In genomic region chr1:155295942-155296267, GRCh38 we compare ENCODE assay signal across 16 cellular contexts. TPM values are rescaled to one million over a fixed set of nuclear protein-coding genes. Genes with fewer than 3 reads are reported as not detected.
"Had no signal": no experiment of that assay in that cellular context is flagged by ENCODE, and none has a peak within 500 bp of the region (broad histone marks: within the 10 kb centered on the region; RNA-seq: fewer than 3 reads in every experiment).

No MANE protein-coding gene starts in this region.

- H3K9me3 ChIP-seq: esophagus muscularis mucosa had no signal

- DNase-seq: activated naive CD4-positive, alpha-beta T cell; activated T-cell treated with anti-CD3 and anti-CD28 coated beads for 4 hours; kidney glomerular epithelial cell; mesenchymal stem cell; natural killer cell; nucleus accumbens; stimulated activated CD4-positive, alpha-beta T cell treated with anti-CD3 and anti-CD28 coated beads, Interleukin-4, amount 100 ng/mL, for 1 hour; stimulated activated naive CD4-positive, alpha-beta T cell; T-cell; T-helper 9 cell; trophoblast cell had no signal

- H3K9me3 Mint-ChIP-seq: natural killer cell, T-cell had no signal

- H3K27ac ChIP-seq: esophagus muscularis mucosa had no signal

- H3K36me3 Mint-ChIP-seq: natural killer cell, T-cell had no signal

- ATAC-seq: activated CD4-positive, CD25-positive, alpha-beta regulatory T cell treated with anti-CD3 and anti-CD28 coated beads, Interleukin-2, amount 50 U/mL, for 24 hours had no signal

- H3K27ac Mint-ChIP-seq: natural killer cell, T-cell had no signal

- H3K4me3 Mint-ChIP-seq: natural killer cell, T-cell had no signal

- H3K36me3 ChIP-seq: esophagus muscularis mucosa had no signal

- FAIRE-seq: endometrium had no signal

RNA-seq across cellular contexts. Expression of gene PKLR, which starts 5.3 kb away (rescaled TPM):
- total RNA-seq: cardiac septum, esophagus muscularis mucosa, skeletal muscle tissue had no signal
